Comparison of ENCODE assay signal across 12 cellular contexts in the genomic region with DNA sequence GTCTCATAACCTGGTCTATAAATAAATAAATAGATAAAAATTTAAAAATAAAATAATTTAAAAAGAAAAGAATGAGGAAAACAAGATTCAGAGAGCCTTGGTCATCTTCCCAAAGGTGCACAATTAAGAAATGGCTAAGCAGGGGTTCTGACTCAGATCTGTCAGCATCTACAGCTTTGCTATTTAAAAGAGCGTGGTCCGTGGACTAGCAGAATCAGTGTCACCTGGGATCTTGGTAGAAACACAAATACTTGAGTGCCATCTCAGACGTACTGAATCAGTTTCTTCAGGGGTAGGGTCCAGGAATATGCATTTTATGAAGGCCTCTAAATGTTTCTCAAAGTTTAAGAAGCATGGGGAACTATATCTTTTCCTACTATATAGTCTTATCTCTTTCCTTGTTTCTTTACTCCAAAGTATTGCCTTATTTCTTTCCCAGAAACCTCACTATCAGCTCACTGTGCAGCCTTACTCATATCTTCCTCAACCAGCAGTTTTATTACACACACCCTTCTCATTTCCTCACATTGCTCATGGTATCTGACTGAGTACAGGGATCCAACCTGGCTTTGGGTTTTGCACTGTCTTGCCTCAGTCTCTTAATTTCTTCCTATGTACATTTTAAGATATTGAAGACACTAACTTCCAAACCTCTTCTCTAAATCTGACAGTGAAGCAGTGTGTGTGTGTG. TPM values are rescaled to one million over a fixed set of nuclear protein-coding genes. Genes with fewer than 3 reads are reported as not detected.
DNase-seq lines count a peak whose midpoint lies in the region; ATAC-seq and TF ChIP-seq lines count a peak whose summit lies in the region.
"Had no signal": no experiment of that assay in that cellular context is flagged by ENCODE, and none has a peak within 500 bp of the region (broad histone marks: within the 10 kb centered on the region; RNA-seq: fewer than 3 reads in every experiment).

No MANE protein-coding gene starts in this region.

- peak overlapping the region; percentile 18 to 81 (median 73) for H3K27ac ChIP-seq in transverse colon
- no peak overlapping the region for H3K27ac ChIP-seq in aorta (ENCODE audit: low read depth in 1 of 2, low read length in 2 of 2)
- H3K27ac ChIP-seq in brain microvascular endothelial cell, result no peak overlapping the region

- intact Hi-C loops in transverse colon (cut with DNase I; ENCODE audit: low total_unique reads) (no loop called here), aorta (cut with DNase I) (loop anchor here in 1 of 2 donors (5.0 kb wide), 1 partner anchor 218 kb away; no protein-coding TSS in a partner anchor), Caco-2 (cut with micrococcal nuclease; ENCODE audit: unreplicated experiment) (no loop called here)

- peak overlapping the region in 1 of 2 donors; percentile 10 for H3K27ac Mint-ChIP-seq in activated naive CD4-positive, alpha-beta T cell treated with anti-CD3 and anti-CD28 coated beads, Interleukin-2, amount 50 U/mL, for 72 hours
- H3K27ac Mint-ChIP-seq in activated naive CD4-positive, alpha-beta T cell treated with anti-CD3 and anti-CD28 coated beads, Interleukin-2, amount 10 ng/mL, durations not matched to agents 7 days and 5 days, result no peak overlapping the region
- H3K27ac Mint-ChIP-seq in activated T-helper 17 cell treated with anti-CD3 and anti-CD28 coated beads, Interleukin-2, amount 50 U/mL, for 72 hours, result peak overlapping the region; percentile 87
- no peak overlapping the region for H3K27ac Mint-ChIP-seq in Caco-2 (ENCODE audit: unreplicated experiment)
- H3K27ac Mint-ChIP-seq: memory B cell had no signal

- TF ChIP-seq CTCF in fibroblast of the aortic adventitia (IDR thresholded peaks at IDR 0.05; ENCODE audit: insufficient read depth, low read length) (no peak), transverse colon (IDR thresholded peaks at IDR 0.05) (no peak), Caco-2 (IDR thresholded peaks at IDR 0.05; ENCODE audit: insufficient read depth in 1 of 2, low read depth in 1 of 2, low read length in 1 of 2, severe bottlenecking in 1 of 2, unreplicated experiment in 1 of 2) (no peak), brain microvascular endothelial cell (IDR thresholded peaks at IDR 0.05; ENCODE audit: low read depth, low read length, missing control alignments) (no peak)

- no peak overlapping the region for H3K4me3 Mint-ChIP-seq in activated naive CD4-positive, alpha-beta T cell treated with anti-CD3 and anti-CD28 coated beads, Interleukin-2, amount 10 ng/mL, durations not matched to agents 7 days and 5 days
- peak overlapping the region; percentile 56 for H3K4me3 Mint-ChIP-seq in activated T-helper 17 cell treated with anti-CD3 and anti-CD28 coated beads, Interleukin-2, amount 50 U/mL, for 72 hours
- no peak overlapping the region for H3K4me3 Mint-ChIP-seq in Caco-2 (ENCODE audit: unreplicated experiment)
- H3K4me3 Mint-ChIP-seq: memory B cell had no signal

- H3K4me3 ChIP-seq in fibroblast of the aortic adventitia (ENCODE audit: low read depth, low read length) (no peak overlapping the region), transverse colon (no peak overlapping the region), aorta (ENCODE audit: low read length in 2 of 2) (no peak overlapping the region), Caco-2 (ENCODE audit: low read depth, low read length) (no peak overlapping the region), brain microvascular endothelial cell (ENCODE audit: low read depth, low read length) (no peak overlapping the region)
- H3K4me3 ChIP-seq: tibial nerve had no signal

- H3K9me3 ChIP-seq in transverse colon, result no peaks in the 10 kb centered on the region
- no peaks in the 10 kb centered on the region for H3K9me3 ChIP-seq in aorta (ENCODE audit: control insufficient read depth, low read length)
- no peaks in the 10 kb centered on the region for H3K9me3 ChIP-seq in Caco-2
- H3K9me3 ChIP-seq: tibial nerve had no signal

- no TSS peak for BruUV-seq in Caco-2 (replicated peaks; lab: Mats Ljungman, UMichigan)

- H3K9me3 Mint-ChIP-seq in activated naive CD4-positive, alpha-beta T cell treated with anti-CD3 and anti-CD28 coated beads, Interleukin-2, amount 50 U/mL, for 72 hours, result no peaks in the 10 kb centered on the region
- H3K9me3 Mint-ChIP-seq in activated naive CD4-positive, alpha-beta T cell treated with anti-CD3 and anti-CD28 coated beads, Interleukin-2, amount 10 ng/mL, durations not matched to agents 7 days and 5 days, result no peaks in the 10 kb centered on the region
- H3K9me3 Mint-ChIP-seq in activated T-helper 17 cell treated with anti-CD3 and anti-CD28 coated beads, Interleukin-2, amount 50 U/mL, for 72 hours, result no peaks in the 10 kb centered on the region
- H3K9me3 Mint-ChIP-seq in Caco-2 (ENCODE audit: unreplicated experiment), result no peaks in the 10 kb centered on the region
- H3K9me3 Mint-ChIP-seq: memory B cell had no signal

- in situ Hi-C loops in transverse colon (cut with MboI; ENCODE audit: low pct_ligation_motif_present in 1 of 4, low pct_unique_long_range_greater_than_20kb in 1 of 4, low sequenced_read_pairs in 3 of 4), result loop anchor here in 1 of 4 donors (25.0 kb wide), 1 partner anchor 768 kb away; no protein-coding TSS in a partner anchor
- in situ Hi-C loops in brain microvascular endothelial cell (cut with HindIII; ENCODE audit: low pct_ligation_motif_present, low sequenced_read_pairs), result loop anchor here (25.0 kb wide), 1 partner anchor 218 kb away; a partner anchor contains a TSS

- no peaks in the 10 kb centered on the region for H3K4me1 Mint-ChIP-seq in activated naive CD4-positive, alpha-beta T cell treated with anti-CD3 and anti-CD28 coated beads, Interleukin-2, amount 10 ng/mL, durations not matched to agents 7 days and 5 days
- H3K4me1 Mint-ChIP-seq in activated T-helper 17 cell treated with anti-CD3 and anti-CD28 coated beads, Interleukin-2, amount 50 U/mL, for 72 hours, result peaks cover 25% of the 10 kb centered on the region
- peaks cover under 1% of the 10 kb centered on the region for H3K4me1 Mint-ChIP-seq in Caco-2 (ENCODE audit: low read depth, unreplicated experiment)
- H3K4me1 Mint-ChIP-seq: memory B cell had no signal

- peak; percentile 39 to 97 for ATAC-seq in activated naive CD4-positive, alpha-beta T cell treated with anti-CD3 and anti-CD28 coated beads, Interleukin-2, amount 50 U/mL, for 72 hours
- ATAC-seq in activated T-helper 17 cell treated with anti-CD3 and anti-CD28 coated beads, Interleukin-2, amount 50 U/mL, for 72 hours (replicated peaks), result peak; percentile 89
- ATAC-seq in aorta (ENCODE audit: low FRiP score), result no peak

- H3K36me3 ChIP-seq in transverse colon, result no peaks in the 10 kb centered on the region
- no peaks in the 10 kb centered on the region for H3K36me3 ChIP-seq in aorta (ENCODE audit: control insufficient read depth in 1 of 2, insufficient read depth in 2 of 2, low read length in 1 of 2)
- H3K36me3 ChIP-seq in Caco-2 (ENCODE audit: control insufficient read depth, insufficient read depth, low read length), result no peaks in the 10 kb centered on the region
- H3K36me3 ChIP-seq in brain microvascular endothelial cell (replicated peaks), result no peaks in the 10 kb centered on the region
- H3K36me3 ChIP-seq: tibial nerve had no signal

- WGBS in transverse colon (ENCODE audit: low coverage in 1 of 2), 2 donors, result 78 to 85% methylated on average over 3 of the region's 3 CpGs
- WGBS in aorta, 2 donors, result 94 to 96% methylated on average over 3 of the region's 3 CpGs

- no peak for DNase-seq in activated naive CD4-positive, alpha-beta T cell treated with anti-CD3 and anti-CD28 coated beads, Interleukin-2, amount 50 U/mL, for 72 hours (ENCODE audit: low spot score in 2 of 2)
- DNase-seq in activated naive CD4-positive, alpha-beta T cell treated with anti-CD3 and anti-CD28 coated beads, Interleukin-2, amount 10 ng/mL, durations not matched to agents 7 days and 5 days, result no peak
- DNase-seq in fibroblast of the aortic adventitia (ENCODE audit: low read depth) (peak; percentile 85), transverse colon (no peak), aorta (no peak), Caco-2 (no peak), brain microvascular endothelial cell (no peak)
- DNase-seq: DND-41, Kasumi-1 had no signal

- H3K27me3 ChIP-seq in transverse colon, result no peaks in the 10 kb centered on the region
- H3K27me3 ChIP-seq in aorta (ENCODE audit: control insufficient read depth in 1 of 2, insufficient read depth in 2 of 2, low read length in 1 of 2), result no peaks in the 10 kb centered on the region
- H3K27me3 ChIP-seq in Caco-2 (replicated peaks; ENCODE audit: control insufficient read depth, insufficient read depth, low read length), result no peaks in the 10 kb centered on the region
- H3K27me3 ChIP-seq in brain microvascular endothelial cell (replicated peaks), result no peaks in the 10 kb centered on the region
- H3K27me3 ChIP-seq: tibial nerve had no signal

- POLR2A ChIA-PET in Caco-2 (lab: Charles Lee), result no interaction called here

- peaks cover 0 to 7% of the 10 kb centered on the region in 2 donors for H3K36me3 Mint-ChIP-seq in activated naive CD4-positive, alpha-beta T cell treated with anti-CD3 and anti-CD28 coated beads, Interleukin-2, amount 50 U/mL, for 72 hours
- no peaks in the 10 kb centered on the region for H3K36me3 Mint-ChIP-seq in activated naive CD4-positive, alpha-beta T cell treated with anti-CD3 and anti-CD28 coated beads, Interleukin-2, amount 10 ng/mL, durations not matched to agents 7 days and 5 days
- peaks cover 5% of the 10 kb centered on the region for H3K36me3 Mint-ChIP-seq in activated T-helper 17 cell treated with anti-CD3 and anti-CD28 coated beads, Interleukin-2, amount 50 U/mL, for 72 hours (ENCODE audit: low read depth)
- H3K36me3 Mint-ChIP-seq in Caco-2 (ENCODE audit: insufficient read depth, unreplicated experiment), result no peaks in the 10 kb centered on the region
- H3K36me3 Mint-ChIP-seq: memory B cell had no signal

- H3K4me1 ChIP-seq in transverse colon (peaks cover 15 to 50% (median 33%) of the 10 kb centered on the region in 4 donors), aorta (ENCODE audit: control insufficient read depth in 1 of 2, insufficient read depth in 2 of 2, low read length in 2 of 2) (peaks cover 0 to 5% of the 10 kb centered on the region in 2 donors), Caco-2 (no peaks in the 10 kb centered on the region)

- no peak for TF ChIP-seq POLR2A in transverse colon (IDR thresholded peaks at IDR 0.05)

- CTCF ChIA-PET in activated naive CD4-positive, alpha-beta T cell treated with anti-CD3 and anti-CD28 coated beads, Interleukin-2, amount 10 ng/mL, durations not matched to agents 7 days and 5 days (lab: Charles Lee), result no interaction called here
- CTCF ChIA-PET in Caco-2 (lab: Charles Lee), result no interaction called here

- TF ChIP-seq EP300 in transverse colon (IDR thresholded peaks at IDR 0.05; ENCODE audit: low read depth), result no peak

- H3K27me3 Mint-ChIP-seq in activated naive CD4-positive, alpha-beta T cell treated with anti-CD3 and anti-CD28 coated beads, Interleukin-2, amount 10 ng/mL, durations not matched to agents 7 days and 5 days, result no peaks in the 10 kb centered on the region
- no peaks in the 10 kb centered on the region for H3K27me3 Mint-ChIP-seq in activated T-helper 17 cell treated with anti-CD3 and anti-CD28 coated beads, Interleukin-2, amount 50 U/mL, for 72 hours
- no peaks in the 10 kb centered on the region for H3K27me3 Mint-ChIP-seq in Caco-2 (ENCODE audit: insufficient read depth, unreplicated experiment)

RNA-seq across cellular contexts. Expression of a gene that starts 58.6 kb away (rescaled TPM):
- total RNA-seq in activated naive CD4-positive, alpha-beta T cell treated with anti-CD3 and anti-CD28 coated beads, Interleukin-2, amount 50 U/mL, for 72 hours, result not detected
- total RNA-seq in activated T-helper 17 cell treated with anti-CD3 and anti-CD28 coated beads, Interleukin-2, amount 50 U/mL, for 72 hours, result under 1 TPM; 0.32 to 0.41 TPM
- total RNA-seq in fibroblast of the aortic adventitia (ENCODE audit: low replicate concordance) (0.36 and 0.49 TPM in 2 replicates), transverse colon (under 1 TPM in 1 of 4 donors, not detected in 3; 0.32 TPM), aorta (1 to 10 TPM in 1 of 2 donors, under 1 TPM in 1; 0.62 to 2.9 TPM), Caco-2 (2022) (not detected in 2 replicates)
- not detected for polyA plus RNA-seq in aorta

Comparison
In these comparisons a context has a peak if more than half of its experiments do, and no peak if none do; other contexts are left out.
1. H3K27ac ChIP-seq: peak in transverse colon (4 of 4); none in aorta (0 of 2) and brain microvascular endothelial cell (single experiment).